ENCODE assay signal across 10 cellular contexts in genomic region chr13:113950451-113951245, GRCh38. TPM values are rescaled to one million over a fixed set of nuclear protein-coding genes. Genes with fewer than 3 reads are reported as not detected.
DNase-seq lines count a peak whose midpoint lies in the region; ATAC-seq and TF ChIP-seq lines count a peak whose summit lies in the region.
"Had no signal": no experiment of that assay in that cellular context is flagged by ENCODE, and none has a peak within 500 bp of the region (broad histone marks: within the 10 kb centered on the region; RNA-seq: fewer than 3 reads in every experiment).

No MANE protein-coding gene starts in this region.

- H3K36me3 Mint-ChIP-seq in activated B cell treated with CpG ODN at 0.5 μM for 24 hours (ENCODE audit: low read depth) = peaks cover 8% of the 10 kb centered on the region
- peaks cover 7% of the 10 kb centered on the region for H3K36me3 Mint-ChIP-seq in natural killer cell treated with Interleukin-12 subunit alpha and Interleukin-12 subunit beta and Interleukin-15 and Interleukin-18, amount 100 ng/mL, for 72 hours

- H3K27me3 Mint-ChIP-seq in activated B cell treated with CpG ODN at 0.5 μM for 24 hours = no peaks in the 10 kb centered on the region
- H3K27me3 Mint-ChIP-seq in natural killer cell treated with Interleukin-12 subunit alpha and Interleukin-12 subunit beta and Interleukin-15 and Interleukin-18, amount 100 ng/mL, for 72 hours = no peaks in the 10 kb centered on the region

- peaks cover 17% of the 10 kb centered on the region for H3K4me1 Mint-ChIP-seq in activated B cell treated with CpG ODN at 0.5 μM for 24 hours
- H3K4me1 Mint-ChIP-seq in natural killer cell treated with Interleukin-12 subunit alpha and Interleukin-12 subunit beta and Interleukin-15 and Interleukin-18, amount 100 ng/mL, for 72 hours (ENCODE audit: low read depth in 2 of 2) = peaks cover 0 to 4% of the 10 kb centered on the region in 2 donors

- ATAC-seq in GM18502 (IDR thresholded peaks at IDR 0.05; ENCODE audit: poor library complexity, unreplicated experiment) (peak; percentile 47), HG02588 (IDR thresholded peaks at IDR 0.05; ENCODE audit: unreplicated experiment) (peak; percentile 12), activated B cell treated with CpG ODN at 0.5 μM for 24 hours (ENCODE audit: low read depth) (peak; percentile 36), GM18907 (IDR thresholded peaks at IDR 0.05; ENCODE audit: unreplicated experiment) (no peak)
- peak; percentile 15 to 31 for ATAC-seq in natural killer cell treated with Interleukin-12 subunit alpha and Interleukin-12 subunit beta and Interleukin-15 and Interleukin-18, amount 100 ng/mL, for 72 hours

- no peak for DNase-seq in activated B cell treated with CpG ODN at 0.5 μM for 24 hours
- DNase-seq in natural killer cell treated with Interleukin-12 subunit alpha and Interleukin-12 subunit beta and Interleukin-15 and Interleukin-18, amount 100 ng/mL, for 72 hours (ENCODE audit: low spot score) = peak; percentile 41
- no peak for DNase-seq in epidermal melanocyte (ENCODE audit: insufficient read length, low spot score)
- DNase-seq in AG08396 (ENCODE audit: low spot score) = no peak
- DNase-seq in NCI-H69 (lab: John Stamatoyannopoulos, UW) = no peak

- no peak overlapping the region for H3K27ac Mint-ChIP-seq in activated B cell treated with CpG ODN at 0.5 μM for 24 hours
- no peak overlapping the region for H3K27ac Mint-ChIP-seq in natural killer cell treated with Interleukin-12 subunit alpha and Interleukin-12 subunit beta and Interleukin-15 and Interleukin-18, amount 100 ng/mL, for 72 hours
- H3K27ac Mint-ChIP-seq: T-helper 2 cell treated with Interferon-gamma antibody and Interleukin-4, amounts not matched to agents 5 μg/mL and 100 μg/mL, for 36 hours had no signal

- no peak for TF ChIP-seq CTCF in activated B cell treated with CpG ODN at 0.5 μM for 24 hours (IDR thresholded peaks at IDR 0.05)

- intact Hi-C loops in activated B cell treated with CpG ODN at 0.5 μM for 24 hours (cut with micrococcal nuclease) = loop anchor here (1.0 to 2.0 kb wide), 3 partner anchors 160 to 284 kb away; partner anchors contain the start of gene CDC16

- no peak overlapping the region for H3K4me3 Mint-ChIP-seq in activated B cell treated with CpG ODN at 0.5 μM for 24 hours
- no peak overlapping the region for H3K4me3 Mint-ChIP-seq in natural killer cell treated with Interleukin-12 subunit alpha and Interleukin-12 subunit beta and Interleukin-15 and Interleukin-18, amount 100 ng/mL, for 72 hours
- H3K4me3 Mint-ChIP-seq: T-helper 2 cell treated with Interferon-gamma antibody and Interleukin-4, amounts not matched to agents 5 μg/mL and 100 μg/mL, for 36 hours had no signal

- CTCF ChIA-PET in activated B cell treated with CpG ODN at 0.5 μM for 24 hours (lab: Charles Lee) = interaction anchor here (0.5 to 1.5 kb wide), 2 partner anchors 160 to 276 kb away, joined by 3 to 6 read pairs; no protein-coding TSS in a partner anchor

- POLR2A ChIA-PET in activated B cell treated with CpG ODN at 0.5 μM for 24 hours (lab: Charles Lee) = no interaction called here

- no peaks in the 10 kb centered on the region for H3K9me3 Mint-ChIP-seq in activated B cell treated with CpG ODN at 0.5 μM for 24 hours
- no peaks in the 10 kb centered on the region for H3K9me3 Mint-ChIP-seq in natural killer cell treated with Interleukin-12 subunit alpha and Interleukin-12 subunit beta and Interleukin-15 and Interleukin-18, amount 100 ng/mL, for 72 hours
- H3K9me3 Mint-ChIP-seq: T-helper 2 cell treated with Interferon-gamma antibody and Interleukin-4, amounts not matched to agents 5 μg/mL and 100 μg/mL, for 36 hours had no signal

RNA-seq across cellular contexts. Expression of gene C13orf46, which starts 23.2 kb away (rescaled TPM):
- total RNA-seq in activated B cell treated with CpG ODN at 0.5 μM for 24 hours = 0.46 and 0.69 TPM in 2 replicates
- total RNA-seq in natural killer cell treated with Interleukin-12 subunit alpha and Interleukin-12 subunit beta and Interleukin-15 and Interleukin-18, amount 100 ng/mL, for 72 hours = 1 to 10 TPM in 1 of 2 donors, under 1 TPM in 1; 0.64 to 1.4 TPM
- total RNA-seq: Caco-2 had no signal
